ENCODE assay signal across 8 cellular contexts in genomic region chr11:10295056-10295901, GRCh38. TPM values are rescaled to one million over a fixed set of nuclear protein-coding genes. Genes with fewer than 3 reads are reported as not detected.
DNase-seq lines count a peak whose midpoint lies in the region; ATAC-seq and TF ChIP-seq lines count a peak whose summit lies in the region.

No MANE protein-coding gene starts in this region.

- H3K27ac Mint-ChIP-seq in activated naive CD4-positive, alpha-beta T cell treated with anti-CD3 and anti-CD28 coated beads, Interleukin-2, amount 50 U/mL, for 24 hours = peak overlapping the region; percentile 10
- no peak overlapping the region for H3K27ac Mint-ChIP-seq in activated naive CD4-positive, alpha-beta T cell treated with anti-CD3 and anti-CD28 coated beads, Interleukin-2, amount 50 U/mL, for 72 hours

- H3K36me3 Mint-ChIP-seq in activated naive CD4-positive, alpha-beta T cell treated with anti-CD3 and anti-CD28 coated beads, Interleukin-2, amount 50 U/mL, for 24 hours = no peaks in the 10 kb centered on the region
- peaks cover 0 to 8% of the 10 kb centered on the region in 2 donors for H3K36me3 Mint-ChIP-seq in activated naive CD4-positive, alpha-beta T cell treated with anti-CD3 and anti-CD28 coated beads, Interleukin-2, amount 50 U/mL, for 72 hours

- no peaks in the 10 kb centered on the region for H3K9me3 Mint-ChIP-seq in activated naive CD4-positive, alpha-beta T cell treated with anti-CD3 and anti-CD28 coated beads, Interleukin-2, amount 50 U/mL, for 24 hours
- no peaks in the 10 kb centered on the region for H3K9me3 Mint-ChIP-seq in activated naive CD4-positive, alpha-beta T cell treated with anti-CD3 and anti-CD28 coated beads, Interleukin-2, amount 50 U/mL, for 72 hours

- no peak for DNase-seq in activated naive CD4-positive, alpha-beta T cell treated with anti-CD3 and anti-CD28 coated beads, Interleukin-2, amount 50 U/mL, for 72 hours (ENCODE audit: low spot score in 2 of 2)
- DNase-seq in adrenal gland (no peak), lower lobe of right lung (no peak), transverse colon (no peak), GF-D8 (lab: John Stamatoyannopoulos, UW) (no peak), aorta (no peak)

- TF ChIP-seq EP300 in transverse colon (IDR thresholded peaks at IDR 0.05; ENCODE audit: low read depth) = no peak

- H3K4me1 ChIP-seq in adrenal gland (replicated peaks in 1 of 2) (peaks cover 11 to 29% of the 10 kb centered on the region in 2 donors), lower lobe of right lung (peaks cover 44% of the 10 kb centered on the region), transverse colon (peaks cover 10 to 49% (median 15%) of the 10 kb centered on the region in 4 donors), aorta (ENCODE audit: control insufficient read depth in 1 of 2, insufficient read depth in 2 of 2, low read length in 2 of 2) (no peaks in the 10 kb centered on the region)

- in situ Hi-C loops in transverse colon (cut with MboI; ENCODE audit: low pct_ligation_motif_present in 1 of 4, low pct_unique_long_range_greater_than_20kb in 1 of 4, low sequenced_read_pairs in 3 of 4) = no loop called here

- no peaks in the 10 kb centered on the region for H3K9me3 ChIP-seq in adrenal gland (replicated peaks in 1 of 3)
- no peaks in the 10 kb centered on the region for H3K9me3 ChIP-seq in lower lobe of right lung
- no peaks in the 10 kb centered on the region for H3K9me3 ChIP-seq in transverse colon
- H3K9me3 ChIP-seq in aorta (ENCODE audit: control insufficient read depth, low read length) = no peaks in the 10 kb centered on the region

- no peaks in the 10 kb centered on the region for H3K36me3 ChIP-seq in adrenal gland (replicated peaks in 1 of 2)
- H3K36me3 ChIP-seq in lower lobe of right lung = no peaks in the 10 kb centered on the region
- H3K36me3 ChIP-seq in transverse colon = no peaks in the 10 kb centered on the region
- no peaks in the 10 kb centered on the region for H3K36me3 ChIP-seq in aorta (ENCODE audit: control insufficient read depth in 1 of 2, insufficient read depth in 2 of 2, low read length in 1 of 2)

- peak overlapping the region in 4 of 5 donors; percentile 98 to 99 (median 98) for H3K27ac ChIP-seq in adrenal gland
- peak overlapping the region; percentile 97 for H3K27ac ChIP-seq in lower lobe of right lung
- peak overlapping the region; percentile 95 to 98 (median 96) for H3K27ac ChIP-seq in transverse colon
- H3K27ac ChIP-seq in aorta (ENCODE audit: low read depth in 1 of 2, low read length in 2 of 2) = no peak overlapping the region

- peak overlapping the region; percentile 83 for H3K4me3 Mint-ChIP-seq in activated naive CD4-positive, alpha-beta T cell treated with anti-CD3 and anti-CD28 coated beads, Interleukin-2, amount 50 U/mL, for 24 hours

- H3K27me3 ChIP-seq in adrenal gland (no peaks in the 10 kb centered on the region), lower lobe of right lung (ENCODE audit: low read depth) (peaks cover 4% of the 10 kb centered on the region), transverse colon (no peaks in the 10 kb centered on the region), aorta (ENCODE audit: control insufficient read depth in 1 of 2, insufficient read depth in 2 of 2, low read length in 1 of 2) (no peaks in the 10 kb centered on the region)

- peaks cover 41% of the 10 kb centered on the region for H3K4me1 Mint-ChIP-seq in activated naive CD4-positive, alpha-beta T cell treated with anti-CD3 and anti-CD28 coated beads, Interleukin-2, amount 50 U/mL, for 24 hours

- intact Hi-C loops in adrenal gland (cut with DNase I) = no loop called here
- intact Hi-C loops in lower lobe of right lung (cut with DNase I) = no loop called here
- intact Hi-C loops in transverse colon (cut with DNase I; ENCODE audit: low total_unique reads) = no loop called here
- intact Hi-C loops in aorta (cut with DNase I) = no loop called here

- TF ChIP-seq POLR2A in adrenal gland (IDR thresholded peaks at IDR 0.05) (no peak), transverse colon (IDR thresholded peaks at IDR 0.05) (peak; percentile 15)

- 53 to 61% (median 55%) methylated on average over 10 of the region's 10 CpGs for WGBS in adrenal gland, 4 donors
- WGBS in transverse colon (ENCODE audit: low coverage in 1 of 2), 2 donors = 25 to 31% methylated on average over 9 to 10 of the region's 10 CpGs
- 82 to 84% methylated on average over 10 of the region's 10 CpGs for WGBS in aorta, 2 donors

- H3K4me3 ChIP-seq in adrenal gland (peak overlapping the region in 1 of 4 donors; percentile 85), lower lobe of right lung (peak overlapping the region; percentile 93), transverse colon (peak overlapping the region in 3 of 4 donors; percentile 71 to 97 (median 81)), aorta (ENCODE audit: low read length in 2 of 2) (no peak overlapping the region)

- TF ChIP-seq CTCF in adrenal gland (IDR thresholded peaks at IDR 0.05) = no peak
- no peak for TF ChIP-seq CTCF in lower lobe of right lung (IDR thresholded peaks at IDR 0.05)
- TF ChIP-seq CTCF in transverse colon (IDR thresholded peaks at IDR 0.05) = no peak

- ATAC-seq in activated naive CD4-positive, alpha-beta T cell treated with anti-CD3 and anti-CD28 coated beads, Interleukin-2, amount 50 U/mL, for 72 hours = no peak
- ATAC-seq in lower lobe of right lung (no peak), GM18873 (IDR thresholded peaks at IDR 0.05; ENCODE audit: low FRiP score, unreplicated experiment) (no peak), aorta (ENCODE audit: low FRiP score) (no peak)

- H3K27me3 Mint-ChIP-seq in activated naive CD4-positive, alpha-beta T cell treated with anti-CD3 and anti-CD28 coated beads, Interleukin-2, amount 50 U/mL, for 24 hours = peaks cover 17% of the 10 kb centered on the region

RNA-seq across cellular contexts. Expression of gene SBF2, which starts 1.3 kb away (rescaled TPM):
- total RNA-seq in activated naive CD4-positive, alpha-beta T cell treated with anti-CD3 and anti-CD28 coated beads, Interleukin-2, amount 50 U/mL, for 72 hours = 10 to 100 TPM; 17.8 to 33.2 TPM
- total RNA-seq in adrenal gland = 10 to 100 TPM; 32.1 to 60.7 (median 41.8) TPM
- 10 to 100 TPM; 12.5 to 23.5 (median 15.9) TPM for polyA plus RNA-seq in adrenal gland
- 41.3 TPM for total RNA-seq in lower lobe of right lung
- 10 to 100 TPM; 46.4 to 71.0 (median 54.8) TPM for total RNA-seq in transverse colon
- total RNA-seq in aorta = 10 to 100 TPM; 76.8 to 82.0 TPM
- 10 to 100 TPM in 1 of 2 donors, 1 to 10 TPM in 1; 6.4 to 18.3 TPM for polyA plus RNA-seq in aorta

RNA-seq across cellular contexts. Expression of gene ADM, which starts 9.6 kb away (rescaled TPM):
- total RNA-seq in activated naive CD4-positive, alpha-beta T cell treated with anti-CD3 and anti-CD28 coated beads, Interleukin-2, amount 50 U/mL, for 72 hours = 10 to 100 TPM in 1 of 2 donors, under 1 TPM in 1; 0.57 to 33.6 TPM
- total RNA-seq in adrenal gland = 10 to 100 TPM in 7 of 8 donors, 1 to 10 TPM in 1; 3.6 to 55.7 (median 15.8) TPM
- polyA plus RNA-seq in adrenal gland = 10 to 100 TPM in 2 of 3 donors, 1 to 10 TPM in 1; 6.9 to 27.6 (median 26.3) TPM
- total RNA-seq in lower lobe of right lung = 19.5 TPM
- total RNA-seq in transverse colon = 100 to 1,000 TPM in 3 of 4 donors, 10 to 100 TPM in 1; 51.9 to 235 (median 157) TPM
- total RNA-seq in aorta = 10 to 100 TPM; 31.9 to 76.1 TPM
- 1 to 10 TPM; 1.5 to 3.1 TPM for polyA plus RNA-seq in aorta

Comparison
In these comparisons a context has a peak if more than half of its experiments do, and no peak if none do; other contexts are left out.
1. H3K27ac ChIP-seq: peak in adrenal gland (4 of 5), lower lobe of right lung (single experiment) and transverse colon (4 of 4); none in aorta (0 of 2).
2. H3K4me3 ChIP-seq: peak in lower lobe of right lung (single experiment) and transverse colon (3 of 4); none in aorta (0 of 2).